18 cellular contexts compared by ENCODE assay signal in the genomic region with DNA sequence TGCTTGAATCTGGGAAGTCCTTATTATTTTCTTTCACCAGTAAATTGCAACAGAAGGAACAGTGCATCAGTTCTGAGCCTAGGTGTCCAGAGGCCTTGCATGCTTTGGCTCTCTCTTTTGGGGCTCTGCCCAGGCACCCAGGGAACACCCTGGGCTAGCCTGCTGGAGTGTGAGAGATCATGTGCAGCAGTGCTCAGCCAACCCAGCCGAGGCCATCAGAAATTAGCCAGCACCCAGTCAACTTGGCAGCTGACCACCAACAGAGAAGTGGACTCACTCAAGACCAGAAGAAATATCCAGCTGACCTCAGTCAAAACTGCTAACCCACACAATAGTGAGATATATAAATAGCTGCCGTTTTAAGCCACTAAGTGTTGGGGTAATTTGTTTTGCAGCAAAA. TPM values are rescaled to one million over a fixed set of nuclear protein-coding genes. Genes with fewer than 3 reads are reported as not detected.
DNase-seq lines count a peak whose midpoint lies in the region; ATAC-seq, FAIRE-seq and TF ChIP-seq lines count a peak whose summit lies in the region.
"Had no signal": no experiment of that assay in that cellular context is flagged by ENCODE, and none has a peak within 500 bp of the region (broad histone marks: within the 10 kb centered on the region; RNA-seq: fewer than 3 reads in every experiment).

No MANE protein-coding gene starts in this region.

- peaks cover 37% of the 10 kb centered on the region for H3K4me1 Mint-ChIP-seq in brain
- no peaks in the 10 kb centered on the region for H3K4me1 Mint-ChIP-seq in activated CD4-positive, alpha-beta memory T cell treated with anti-CD3 and anti-CD28 coated beads, Interleukin-2, amount 10 ng/mL, durations not matched to agents 7 days and 5 days
- H3K4me1 Mint-ChIP-seq: endodermal cell had no signal

- intact Hi-C loops in Right ventricle myocardium superior (cut with DNase I), result no loop called here

- no peak for TF ChIP-seq POLR2A in A549 (IDR thresholded peaks at IDR 0.05; ENCODE audit: low read length)

- peaks cover 4 to 16% (median 13%) of the 10 kb centered on the region in 5 experiments for H3K9me3 Mint-ChIP-seq in brain
- H3K9me3 Mint-ChIP-seq in activated CD4-positive, alpha-beta memory T cell treated with anti-CD3 and anti-CD28 coated beads, Interleukin-2, amount 10 ng/mL, durations not matched to agents 7 days and 5 days, result peaks cover 5% of the 10 kb centered on the region

- H3K9me3 ChIP-seq in A549, result peaks cover 7% of the 10 kb centered on the region; the same call in 2 of the 3 replicates
- H3K9me3 ChIP-seq in osteoblast (ENCODE audit: low read depth, low read length), result no peaks in the 10 kb centered on the region
- H3K9me3 ChIP-seq: SK-N-SH had no signal

- FAIRE-seq in A549 (lab: Jason Lieb, UNC), result no peak
- FAIRE-seq: HTR-8/SVneo had no signal

- no peak overlapping the region for H3K4me3 ChIP-seq in A549
- no peak overlapping the region for H3K4me3 ChIP-seq in osteoblast (ENCODE audit: insufficient read depth, low read length)
- H3K4me3 ChIP-seq: HAP-1, upper lobe of left lung had no signal

- H3K79me2 ChIP-seq in osteoblast (ENCODE audit: insufficient read depth, low read length), result no peaks in the 10 kb centered on the region

- CTCF ChIA-PET in A549 (lab: Yijun Ruan, JAX), result interaction anchor here (1.4 to 4.8 kb wide), 4 partner anchors 9 to 127 kb away, joined by 5 to 31 read pairs (median 6); no protein-coding TSS in a partner anchor
- CTCF ChIA-PET in activated CD4-positive, alpha-beta memory T cell treated with anti-CD3 and anti-CD28 coated beads, Interleukin-2, amount 10 ng/mL, durations not matched to agents 7 days and 5 days (lab: Charles Lee), result interaction anchor here (0.7 to 2.5 kb wide), 6 partner anchors 9 to 358 kb away, joined by 3 to 29 read pairs (median 6); no protein-coding TSS in a partner anchor

- no peak for TF ChIP-seq CTCF in A549 (IDR thresholded peaks at IDR 0.05)
- no peak for TF ChIP-seq CTCF in brain (conservative IDR thresholded peaks at IDR 0.05)
- TF ChIP-seq CTCF in osteoblast (IDR thresholded peaks at IDR 0.05; ENCODE audit: extremely low read depth, low read depth, low read length), result no peak

- H3K4me1 ChIP-seq in A549 (peaks cover 26% of the 10 kb centered on the region), osteoblast (ENCODE audit: insufficient read depth, low read length) (peaks cover 57% of the 10 kb centered on the region)

- TF ChIP-seq EP300 in A549 (IDR thresholded peaks at IDR 0.05), result no peak

- H2AFZ ChIP-seq in osteoblast (ENCODE audit: low read length), result peak overlapping the region; percentile 33

- H3K36me3 Mint-ChIP-seq in brain, result peaks cover 8% of the 10 kb centered on the region
- H3K36me3 Mint-ChIP-seq in activated CD4-positive, alpha-beta memory T cell treated with anti-CD3 and anti-CD28 coated beads, Interleukin-2, amount 10 ng/mL, durations not matched to agents 7 days and 5 days (ENCODE audit: low read depth), result no peaks in the 10 kb centered on the region

- no peaks in the 10 kb centered on the region for H3K27me3 ChIP-seq in osteoblast (ENCODE audit: insufficient read depth, low read length)
- H3K27me3 ChIP-seq: upper lobe of left lung had no signal

- H4K20me1 ChIP-seq in osteoblast (ENCODE audit: insufficient read depth, low read length), result no peaks in the 10 kb centered on the region

- POLR2A ChIA-PET in A549 (lab: Yijun Ruan, JAX), result no interaction called here
- POLR2A ChIA-PET in activated CD4-positive, alpha-beta memory T cell treated with anti-CD3 and anti-CD28 coated beads, Interleukin-2, amount 10 ng/mL, durations not matched to agents 7 days and 5 days (lab: Charles Lee), result no interaction called here

- no peak overlapping the region for H3K4me2 ChIP-seq in A549
- H3K4me2 ChIP-seq in osteoblast (ENCODE audit: insufficient read depth, low read length), result no peak overlapping the region
- H3K4me2 ChIP-seq: SK-N-SH had no signal

- H3K27me3 Mint-ChIP-seq in brain, result peaks cover 2% of the 10 kb centered on the region
- H3K27me3 Mint-ChIP-seq in activated CD4-positive, alpha-beta memory T cell treated with anti-CD3 and anti-CD28 coated beads, Interleukin-2, amount 10 ng/mL, durations not matched to agents 7 days and 5 days, result peaks cover 17% of the 10 kb centered on the region

- peak overlapping the region in 3 of 5 experiments; percentile 32 to 86 (median 63) for H3K27ac Mint-ChIP-seq in brain
- no peak overlapping the region for H3K27ac Mint-ChIP-seq in activated CD4-positive, alpha-beta memory T cell treated with anti-CD3 and anti-CD28 coated beads, Interleukin-2, amount 10 ng/mL, durations not matched to agents 7 days and 5 days
- H3K27ac Mint-ChIP-seq: activated CD4-positive, alpha-beta T cell treated with anti-CD3 and anti-CD28 coated beads, Interleukin-2, amount 10 ng/mL, durations not matched to agents 24 days and 14 days; activated naive CD4-positive, alpha-beta T cell treated with anti-CD3 and anti-CD28 coated beads, Interleukin-2, amount 50 U/mL, for 72 hours; endodermal cell had no signal

- H3K27ac ChIP-seq in A549, result peak overlapping the region; percentile 41 to 66; a peak in 4 of 6 replicates
- H3K27ac ChIP-seq in osteoblast (ENCODE audit: low read depth, low read length), result peak overlapping the region; percentile 21
- H3K27ac ChIP-seq: C4-2B, upper lobe of left lung had no signal

- no peaks in the 10 kb centered on the region for H3K36me3 ChIP-seq in osteoblast (ENCODE audit: insufficient read depth, low read length)
- H3K36me3 ChIP-seq: HAP-1, upper lobe of left lung had no signal

- no peak overlapping the region for H3K4me3 Mint-ChIP-seq in brain
- no peak overlapping the region for H3K4me3 Mint-ChIP-seq in activated CD4-positive, alpha-beta memory T cell treated with anti-CD3 and anti-CD28 coated beads, Interleukin-2, amount 10 ng/mL, durations not matched to agents 7 days and 5 days
- H3K4me3 Mint-ChIP-seq: activated CD4-positive, alpha-beta T cell treated with anti-CD3 and anti-CD28 coated beads, Interleukin-2, amount 10 ng/mL, durations not matched to agents 24 days and 14 days; endodermal cell had no signal

- no peak for TF ChIP-seq RAD21 in A549 (conservative IDR thresholded peaks at IDR 0.05 in 1 of 2, IDR thresholded peaks at IDR 0.05 in 1 of 2)

- no peak for DNase-seq in A549 (ENCODE audit: low read depth in 1 of 2, low spot score in 1 of 2)
- peak; percentile 87 for DNase-seq in Right ventricle myocardium superior
- peak; percentile 84 for DNase-seq in osteoblast (ENCODE audit: insufficient read length, low spot score, missing footprints)
- no peak for DNase-seq in activated CD4-positive, alpha-beta memory T cell treated with anti-CD3 and anti-CD28 coated beads, Interleukin-2, amount 10 ng/mL, durations not matched to agents 7 days and 5 days
- DNase-seq in NAMALWA (ENCODE audit: low spot score), result no peak
- no peak for DNase-seq in NCI-H2196 (lab: John Stamatoyannopoulos, UW; ENCODE audit: unreplicated experiment)
- DNase-seq: 8988T; activated CD4-positive, alpha-beta T cell treated with anti-CD3 and anti-CD28 coated beads, Interleukin-2, amount 10 ng/mL, durations not matched to agents 24 days and 14 days; endodermal cell; NCI-H524 treated with DMSO at 0.1 percent for 48 hours; SK-N-SH had no signal

- WGBS in A549 (ENCODE audit: missing lambda C conversion rate), result 66% methylated on average over 2 of the region's 2 CpGs

- no peak for ATAC-seq in A549
- ATAC-seq in Right ventricle myocardium superior (ENCODE audit: poor library complexity), result peak; percentile 90
- ATAC-seq in HG02571 (IDR thresholded peaks at IDR 0.05; ENCODE audit: unreplicated experiment), result no peak
- ATAC-seq: activated naive CD4-positive, alpha-beta T cell treated with anti-CD3 and anti-CD28 coated beads, Interleukin-2, amount 50 U/mL, for 72 hours had no signal

TF ChIP-seq in A549, 52 proteins besides CTCF, POLR2A, EP300 and RAD21:
- TF ChIP-seq ZC3H11A (IDR thresholded peaks at IDR 0.05), result no peak
- TF ChIP-seq FOSB (CRISPR knock-in tag; IDR thresholded peaks at IDR 0.05), result no peak
- TF ChIP-seq, protein P1, sequence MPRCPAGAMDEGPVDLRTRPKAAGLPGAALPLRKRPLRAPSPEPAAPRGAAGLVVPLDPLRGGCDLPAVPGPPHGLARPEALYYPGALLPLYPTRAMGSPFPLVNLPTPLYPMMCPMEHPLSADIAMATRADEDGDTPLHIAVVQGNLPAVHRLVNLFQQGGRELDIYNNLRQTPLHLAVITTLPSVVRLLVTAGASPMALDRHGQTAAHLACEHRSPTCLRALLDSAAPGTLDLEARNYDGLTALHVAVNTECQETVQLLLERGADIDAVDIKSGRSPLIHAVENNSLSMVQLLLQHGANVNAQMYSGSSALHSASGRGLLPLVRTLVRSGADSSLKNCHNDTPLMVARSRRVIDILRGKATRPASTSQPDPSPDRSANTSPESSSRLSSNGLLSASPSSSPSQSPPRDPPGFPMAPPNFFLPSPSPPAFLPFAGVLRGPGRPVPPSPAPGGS (IDR thresholded peaks at IDR 0.05), result no peak

RNA-seq across cellular contexts. Expression of a gene that starts 11.2 kb away (rescaled TPM):
- 50.4 and 58.5 TPM in 2 replicates for polyA plus RNA-seq in A549 (2011; rRNA removed)
- polyA plus RNA-seq in A549 (2012; cell fraction: cytosol; rRNA removed), result 24.8 and 28.3 TPM in 2 replicates
- polyA plus RNA-seq in A549 (2012; cell fraction: nucleus; rRNA removed), result 31.4 and 44.4 TPM in 2 replicates
- polyA plus RNA-seq in A549 (2017; fragmentation: RNase III; extraction: RNeasy Plus Mini Kit Qiagen cat#74134 plus additional on column Dnase treatment), result 32.3 to 53.1 TPM (median 48.1 TPM) in 3 replicates
- polyA minus RNA-seq in A549 (2011; rRNA and poly(A)+ RNA removed), result 24.5 and 33.6 TPM in 2 replicates
- polyA plus RNA-seq in brain (ENCODE audit: insufficient read depth, low read depth, low replicate concordance), result 2.1 TPM
- not detected for total RNA-seq in Right ventricle myocardium superior
- total RNA-seq in osteoblast, result 8.7 and 19.2 TPM in 2 replicates
- not detected for total RNA-seq in activated CD4-positive, alpha-beta memory T cell treated with anti-CD3 and anti-CD28 coated beads, Interleukin-2, amount 10 ng/mL, durations not matched to agents 7 days and 5 days
- total RNA-seq: activated CD4-positive, alpha-beta T cell treated with anti-CD3 and anti-CD28 coated beads, Interleukin-2, amount 10 ng/mL, durations not matched to agents 24 days and 14 days; activated naive CD4-positive, alpha-beta T cell treated with anti-CD3 and anti-CD28 coated beads, Interleukin-2, amount 50 U/mL, for 72 hours; endodermal cell had no signal

Comparison
In these comparisons a context has a peak if more than half of its experiments do, and no peak if none do; other contexts are left out.
1. DNase-seq: peak in Right ventricle myocardium superior (single experiment) and osteoblast (single experiment); none in A549 (0 of 2), activated CD4-positive, alpha-beta memory T cell treated with anti-CD3 and anti-CD28 coated beads, Interleukin-2, amount 10 ng/mL, durations not matched to agents 7 days and 5 days (single experiment), NAMALWA (single experiment) and NCI-H2196 (single experiment).